Comparison of ENCODE assay signal across 12 cellular contexts in genomic region chr6:53284901-53285300, GRCh38.
A peak's percentile ranks its signal among the peaks of the same experiment; 100 is the strongest.
DNase-seq lines count a peak whose midpoint lies in the region; ATAC-seq and TF ChIP-seq lines count a peak whose summit lies in the region.
"Had no signal": no experiment of that assay in that cellular context is flagged by ENCODE, and none has a peak within 500 bp of the region (broad histone marks: within the 10 kb centered on the region; RNA-seq: fewer than 3 reads in every experiment).

No MANE protein-coding gene starts in this region.

- peaks cover 22% of the 10 kb centered on the region for H3K4me1 Mint-ChIP-seq in type B pancreatic cell (ENCODE audit: unreplicated experiment)

- no peak overlapping the region for H3K4me3 ChIP-seq in tibial nerve

- no peaks in the 10 kb centered on the region for H3K27me3 ChIP-seq in tibial nerve

- POLR2A ChIA-PET in RWPE1 (lab: Yijun Ruan, JAX; ENCODE audit: low non-redundant PET) = no interaction called here

- peak; percentile 23 for DNase-seq in stimulated activated CD4-positive, alpha-beta T cell treated with anti-CD3 and anti-CD28 coated beads, Interleukin-1b, Interleukin-23, amount 100 ng/mL, for 48 hours
- DNase-seq in stimulated activated CD4-positive, alpha-beta T cell treated with anti-CD3 and anti-CD28 coated beads, Interleukin-4, amount 100 ng/mL, for 4 hours = no peak
- DNase-seq in RWPE1 (ENCODE audit: low spot score) = no peak
- no peak for DNase-seq in tibial nerve (ENCODE audit: low spot score in 2 of 2)
- DNase-seq in GM03348 (ENCODE audit: low spot score) = no peak
- DNase-seq in type B pancreatic cell (ENCODE audit: extremely low spot score, unreplicated experiment) = no peak
- DNase-seq: amniotic stem cell; C1 segment of cervical spinal cord; NCI-H1105 treated with DMSO at 0.1 percent for 48 hours; NK-92 treated with Interleukin-12 subunit alpha and Interleukin-12 subunit beta, amount 100 ng/mL, for 24 hours had no signal

- peaks cover 0 to 6% (median 0%) of the 10 kb centered on the region in 3 donors for H3K36me3 ChIP-seq in tibial nerve

- H3K4me1 ChIP-seq in tibial nerve = peaks cover 0 to 49% (median 18%) of the 10 kb centered on the region in 4 donors

- WGBS in tibial nerve, 2 donors = 83 to 86% methylated on average over 4 of the region's 4 CpGs

- ATAC-seq in HG02759 (IDR thresholded peaks at IDR 0.05; ENCODE audit: unreplicated experiment) = peak; percentile 83
- ATAC-seq in HG03571 (IDR thresholded peaks at IDR 0.05; ENCODE audit: unreplicated experiment) = peak; percentile 76

- CTCF ChIA-PET in RWPE1 (lab: Yijun Ruan, JAX) = no interaction called here

- no peak for TF ChIP-seq POLR2A in tibial nerve (IDR thresholded peaks at IDR 0.05)

- no peak overlapping the region for H3K4me3 Mint-ChIP-seq in type B pancreatic cell

- H3K27ac Mint-ChIP-seq in type B pancreatic cell = no peak overlapping the region

- H3K27ac ChIP-seq in RWPE1 = no peak overlapping the region
- H3K27ac ChIP-seq in tibial nerve = no peak overlapping the region

- H3K9me3 ChIP-seq in tibial nerve = no peaks in the 10 kb centered on the region

- no peak for TF ChIP-seq EP300 in tibial nerve (IDR thresholded peaks at IDR 0.05)

- no peak for TF ChIP-seq CTCF in RWPE1 (conservative IDR thresholded peaks at IDR 0.05; ENCODE audit: low read depth)
- TF ChIP-seq CTCF in tibial nerve (IDR thresholded peaks at IDR 0.05) = no peak
- TF ChIP-seq CTCF in type B pancreatic cell (conservative IDR thresholded peaks at IDR 0.05) = no peak

- H3K9me3 Mint-ChIP-seq in type B pancreatic cell = no peaks in the 10 kb centered on the region

- peaks cover 24% of the 10 kb centered on the region for H3K36me3 Mint-ChIP-seq in type B pancreatic cell

- no peaks in the 10 kb centered on the region for H3K27me3 Mint-ChIP-seq in type B pancreatic cell
